30 cellular contexts compared by ENCODE assay signal in the genomic region with DNA sequence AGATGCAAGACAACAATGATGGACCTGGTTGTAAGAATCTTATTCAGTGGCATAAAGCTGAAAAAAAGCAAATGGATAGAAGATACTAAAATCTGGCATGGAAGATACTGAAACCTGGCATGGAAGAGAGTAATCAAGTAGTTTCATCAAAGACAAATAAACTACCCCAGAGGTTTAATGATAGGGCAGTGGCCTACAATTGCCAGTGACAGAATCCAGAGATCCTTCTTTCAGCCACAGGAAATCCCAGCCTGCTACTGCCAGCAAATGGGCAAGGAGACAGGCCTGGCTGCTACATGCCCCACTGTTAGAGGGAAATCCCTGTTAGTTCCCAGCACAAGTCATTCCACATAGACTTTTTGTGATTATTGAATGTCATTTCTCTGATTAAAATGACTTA.
"Had no signal": no experiment of that assay in that cellular context is flagged by ENCODE, and none has a peak within 500 bp of the region (broad histone marks: within the 10 kb centered on the region; RNA-seq: fewer than 3 reads in every experiment).

No MANE protein-coding gene starts in this region.

- H3K4me1 Mint-ChIP-seq: activated CD4-positive, alpha-beta memory T cell treated with anti-CD3 and anti-CD28 coated beads, Interleukin-2, amount 10 ng/mL, durations not matched to agents 7 days and 5 days; activated CD8-positive, alpha-beta memory T cell treated with anti-CD3 and anti-CD28 coated beads, Interleukin-2, amount 10 ng/mL, durations not matched to agents 7 days and 5 days; activated naive CD4-positive, alpha-beta T cell treated with anti-CD3 and anti-CD28 coated beads, Interleukin-2, amount 50 U/mL, for 24 hours; activated naive CD8-positive, alpha-beta T cell treated with anti-CD3 and anti-CD28 coated beads, Interleukin-2, amount 10 ng/mL, durations not matched to agents 7 days and 5 days had no signal

- H3K27ac ChIP-seq: body of pancreas, breast epithelium, WERI-Rb-1 had no signal

- H3K36me3 ChIP-seq: breast epithelium, WERI-Rb-1 had no signal

- H3K27me3 Mint-ChIP-seq: activated CD4-positive, alpha-beta memory T cell treated with anti-CD3 and anti-CD28 coated beads, Interleukin-2, amount 10 ng/mL, durations not matched to agents 7 days and 5 days; activated CD8-positive, alpha-beta memory T cell treated with anti-CD3 and anti-CD28 coated beads, Interleukin-2, amount 10 ng/mL, durations not matched to agents 7 days and 5 days had no signal

- H3K27me3 ChIP-seq: body of pancreas, breast epithelium had no signal

- H3K4me3 ChIP-seq: body of pancreas, breast epithelium had no signal

- H3K9me3 Mint-ChIP-seq: activated CD4-positive, alpha-beta memory T cell treated with anti-CD3 and anti-CD28 coated beads, Interleukin-2, amount 10 ng/mL, durations not matched to agents 7 days and 5 days; activated naive CD4-positive, alpha-beta T cell treated with anti-CD3 and anti-CD28 coated beads, Interleukin-2, amount 50 U/mL, for 24 hours; activated naive CD8-positive, alpha-beta T cell treated with anti-CD3 and anti-CD28 coated beads, Interleukin-2, amount 10 ng/mL, durations not matched to agents 7 days and 5 days had no signal

- DNase-seq: activated CD4-positive, alpha-beta memory T cell treated with anti-CD3 and anti-CD28 coated beads, Interleukin-2, amount 10 ng/mL, durations not matched to agents 7 days and 5 days; activated CD4-positive, alpha-beta T cell treated with anti-CD3 and anti-CD28 coated beads for 1 hour; activated CD4-positive, alpha-beta T cell treated with anti-CD3 and anti-CD28 coated beads for 48 hours; activated CD4-positive, CD25-positive, alpha-beta regulatory T cell; activated CD8-positive, alpha-beta memory T cell treated with anti-CD3 and anti-CD28 coated beads for 24 hours; activated CD8-positive, alpha-beta memory T cell treated with anti-CD3 and anti-CD28 coated beads, Interleukin-2, amount 10 ng/mL, durations not matched to agents 7 days and 5 days; activated CD8-positive, alpha-beta memory T cell treated with anti-CD3 and anti-CD28 coated beads, Interleukin-2, amount 50 U/mL, for 48 hours; activated effector memory CD4-positive, alpha-beta T cell treated with Interleukin-2 at 50 U/mL for 16 hours; activated naive CD8-positive, alpha-beta T cell treated with anti-CD3 and anti-CD28 coated beads, Interleukin-2, amount 10 ng/mL, durations not matched to agents 7 days and 5 days; activated T-cell treated with anti-CD3 and anti-CD28 coated beads, Interleukin-2, amount 50 U/mL, for 48 hours; body of pancreas; Karpas-422; KBM-7; NCI-H1048; NCI-H1105 treated with DMSO at 0.1 percent for 48 hours; NCI-H1436; NCI-H1694; NCI-H1930; NCI-H2081 treated with DMSO at 0.1 percent for 48 hours; NCI-H226; NCI-H446 treated with DMSO at 0.1 percent for 48 hours; NCI-H524; Right ventricle myocardium superior; SW 1271; T-helper 1 cell; T-helper 2 cell; T-helper 9 cell; WERI-Rb-1 had no signal

- H3K27ac Mint-ChIP-seq: activated CD4-positive, alpha-beta memory T cell treated with anti-CD3 and anti-CD28 coated beads, Interleukin-2, amount 10 ng/mL, durations not matched to agents 7 days and 5 days; activated CD8-positive, alpha-beta memory T cell treated with anti-CD3 and anti-CD28 coated beads, Interleukin-2, amount 10 ng/mL, durations not matched to agents 7 days and 5 days; activated naive CD4-positive, alpha-beta T cell treated with anti-CD3 and anti-CD28 coated beads, Interleukin-2, amount 50 U/mL, for 24 hours; activated naive CD8-positive, alpha-beta T cell treated with anti-CD3 and anti-CD28 coated beads, Interleukin-2, amount 10 ng/mL, durations not matched to agents 7 days and 5 days had no signal

- H3K4me1 ChIP-seq: body of pancreas, breast epithelium had no signal

- H3K4me3 Mint-ChIP-seq: activated CD4-positive, alpha-beta memory T cell treated with anti-CD3 and anti-CD28 coated beads, Interleukin-2, amount 10 ng/mL, durations not matched to agents 7 days and 5 days; activated CD8-positive, alpha-beta memory T cell treated with anti-CD3 and anti-CD28 coated beads, Interleukin-2, amount 10 ng/mL, durations not matched to agents 7 days and 5 days; activated naive CD4-positive, alpha-beta T cell treated with anti-CD3 and anti-CD28 coated beads, Interleukin-2, amount 50 U/mL, for 24 hours; activated naive CD8-positive, alpha-beta T cell treated with anti-CD3 and anti-CD28 coated beads, Interleukin-2, amount 10 ng/mL, durations not matched to agents 7 days and 5 days had no signal

- H3K9me3 ChIP-seq: body of pancreas, breast epithelium had no signal

- H3K36me3 Mint-ChIP-seq: activated CD8-positive, alpha-beta memory T cell treated with anti-CD3 and anti-CD28 coated beads, Interleukin-2, amount 10 ng/mL, durations not matched to agents 7 days and 5 days; activated naive CD4-positive, alpha-beta T cell treated with anti-CD3 and anti-CD28 coated beads, Interleukin-2, amount 50 U/mL, for 24 hours; activated naive CD8-positive, alpha-beta T cell treated with anti-CD3 and anti-CD28 coated beads, Interleukin-2, amount 10 ng/mL, durations not matched to agents 7 days and 5 days had no signal
